ENCODE assay signal across 14 cellular contexts in the genomic region with DNA sequence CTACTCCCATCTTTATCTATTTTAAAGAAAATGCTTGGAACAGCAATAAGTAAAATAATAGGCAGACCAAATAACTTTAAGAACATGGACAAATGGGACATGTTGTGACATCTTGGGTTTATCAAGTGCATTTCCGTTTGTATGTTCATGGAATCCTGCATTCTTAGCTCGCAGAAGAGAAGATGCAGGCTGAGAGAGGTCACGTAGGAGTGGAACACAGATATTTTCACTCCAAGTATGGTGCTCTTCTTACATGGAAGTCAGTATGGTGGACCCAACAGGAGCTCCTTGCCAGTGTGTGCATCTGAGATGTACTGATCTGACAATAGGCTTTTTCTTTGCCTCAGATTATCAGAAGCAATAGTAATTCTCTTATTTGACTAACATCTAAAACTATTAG. TPM values are rescaled to one million over a fixed set of nuclear protein-coding genes. Genes with fewer than 3 reads are reported as not detected.
A peak's percentile ranks its signal among the peaks of the same experiment; 100 is the strongest.
DNase-seq lines count a peak whose midpoint lies in the region; ATAC-seq, FAIRE-seq and TF ChIP-seq lines count a peak whose summit lies in the region.
"Had no signal": no experiment of that assay in that cellular context is flagged by ENCODE, and none has a peak within 500 bp of the region (broad histone marks: within the 10 kb centered on the region; RNA-seq: fewer than 3 reads in every experiment).

No MANE protein-coding gene starts in this region.

- dilution Hi-C loops in endothelial cell of umbilical vein (cut with MboI; ENCODE audit: extremely low pct_ligation_motif_present, low sequenced_read_pairs), result no loop called here

- H3K36me3 ChIP-seq in BE2C (no peaks in the 10 kb centered on the region), GM06990 (ENCODE audit: control insufficient read depth, insufficient read depth, low read length) (peaks cover 4% of the 10 kb centered on the region), PC-3 (ENCODE audit: low read depth, low read length) (peaks cover 36% of the 10 kb centered on the region), endothelial cell of umbilical vein (ENCODE audit: control insufficient read depth in 2 of 2, extremely low read depth in 1 of 2, insufficient read depth in 2 of 2, low read length in 2 of 2) (peaks cover 0 to 9% of the 10 kb centered on the region in 2 experiments)

- TF ChIP-seq CTCF in BE2C (IDR thresholded peaks at IDR 0.05; ENCODE audit: low read depth, low read length) (no peak), GM06990 (IDR thresholded peaks at IDR 0.05; ENCODE audit: insufficient read depth, low read length, poor library complexity, severe bottlenecking) (no peak), PC-3 (conservative IDR thresholded peaks at IDR 0.05; ENCODE audit: low read depth, low read length) (no peak), endothelial cell of umbilical vein (IDR thresholded peaks at IDR 0.05; ENCODE audit: extremely low read depth in 1 of 2, insufficient read depth in 1 of 2, low read depth in 1 of 2, low read length in 2 of 2) (no peak)

- no peak for FAIRE-seq in endothelial cell of umbilical vein (lab: Jason Lieb, UNC)

- H2AFZ ChIP-seq in PC-3 (ENCODE audit: low read length) (no peak overlapping the region), endothelial cell of umbilical vein (ENCODE audit: low read depth, low read length) (peak overlapping the region; percentile 27)

- BruUV-seq in PC-3 (replicated peaks; lab: Mats Ljungman, UMichigan) (no TSS peak), endothelial cell of umbilical vein (replicated peaks; lab: Mats Ljungman, UMichigan) (TSS peak; percentile 8)

- ATAC-seq in PC-3 (no peak), HG03175 (IDR thresholded peaks at IDR 0.05; ENCODE audit: unreplicated experiment) (no peak), HG02840 (IDR thresholded peaks at IDR 0.05; ENCODE audit: low FRiP score, unreplicated experiment) (no peak), HG02759 (IDR thresholded peaks at IDR 0.05; ENCODE audit: unreplicated experiment) (no peak)
- ATAC-seq: stimulated activated naive CD8-positive, alpha-beta T cell treated with anti-CD3 and anti-CD28 coated beads, Interleukin-15, amount 100 ng/mL, for 72 hours had no signal

- no peaks in the 10 kb centered on the region for H3K9me1 ChIP-seq in endothelial cell of umbilical vein (replicated peaks; ENCODE audit: control insufficient read depth, extremely low read depth, insufficient read depth, low read length)

- no peaks in the 10 kb centered on the region for H3K27me3 ChIP-seq in BE2C
- no peaks in the 10 kb centered on the region for H3K27me3 ChIP-seq in GM06990 (replicated peaks; ENCODE audit: control insufficient read depth, insufficient read depth, low read length)
- no peaks in the 10 kb centered on the region for H3K27me3 ChIP-seq in PC-3 (ENCODE audit: low read length)
- no peaks in the 10 kb centered on the region for H3K27me3 ChIP-seq in endothelial cell of umbilical vein (ENCODE audit: control insufficient read depth in 2 of 2, insufficient read depth in 2 of 2, low read length in 2 of 2)

- H3K9me3 ChIP-seq in BE2C (no peaks in the 10 kb centered on the region), PC-3 (ENCODE audit: low read length) (no peaks in the 10 kb centered on the region), endothelial cell of umbilical vein (replicated peaks; ENCODE audit: control insufficient read depth, insufficient read depth, low read length) (no peaks in the 10 kb centered on the region)

- H3K4me2 ChIP-seq in PC-3 (ENCODE audit: low read length), result peak overlapping the region; percentile 88
- H3K4me2 ChIP-seq in endothelial cell of umbilical vein (ENCODE audit: insufficient read depth, low read length), result peak overlapping the region; percentile 79

- no peak for TF ChIP-seq POLR2A in endothelial cell of umbilical vein (IDR thresholded peaks at IDR 0.05; ENCODE audit: low read depth, low read length)

- CTCF ChIA-PET in PC-3 (lab: Charles Lee), result interaction anchor here (0.7 kb wide), 1 partner anchor 12 kb away, joined by 3 read pairs; no protein-coding TSS in a partner anchor
- CTCF ChIA-PET in endothelial cell of umbilical vein (lab: Charles Lee), result interaction anchor here (0.6 to 1.9 kb wide), 5 partner anchors 21 to 558 kb away, joined by 3 to 12 read pairs (median 3); no protein-coding TSS in a partner anchor

- peak overlapping the region; percentile 82 for H3K4me3 ChIP-seq in BE2C (ENCODE audit: low read depth, low read length)
- peak overlapping the region; percentile 92 for H3K4me3 ChIP-seq in GM06990 (replicated peaks; ENCODE audit: low read depth, low read length)
- peak overlapping the region; percentile 90 for H3K4me3 ChIP-seq in PC-3 (ENCODE audit: low read length)
- peak overlapping the region in 2 of 3 experiments; percentile 88 for H3K4me3 ChIP-seq in endothelial cell of umbilical vein (replicated peaks in 1 of 3; ENCODE audit: insufficient read depth in 1 of 3, low read depth in 1 of 3, low read length in 3 of 3)

- H4K20me1 ChIP-seq in PC-3 (ENCODE audit: low read length) (no peaks in the 10 kb centered on the region), endothelial cell of umbilical vein (replicated peaks; ENCODE audit: control insufficient read depth, extremely low read depth, insufficient read depth, low read length) (no peaks in the 10 kb centered on the region)

- peak overlapping the region; percentile 88; the same call in 1 of the 2 replicates for H3K9ac ChIP-seq in PC-3 (ENCODE audit: low read length)
- peak overlapping the region; percentile 80 for H3K9ac ChIP-seq in endothelial cell of umbilical vein (replicated peaks; ENCODE audit: extremely low read depth, insufficient read depth, low read length)

- H3K79me2 ChIP-seq in PC-3 (ENCODE audit: low read length), result peaks cover 46% of the 10 kb centered on the region
- H3K79me2 ChIP-seq in endothelial cell of umbilical vein (ENCODE audit: control insufficient read depth, insufficient read depth, low read length), result peaks cover 34% of the 10 kb centered on the region

- H3F3A ChIP-seq in PC-3 (ENCODE audit: low read length, unreplicated experiment), result peaks cover 4% of the 10 kb centered on the region

- H3K27ac ChIP-seq in PC-3 (ENCODE audit: low read length) (no peak overlapping the region), endothelial cell of umbilical vein (ENCODE audit: insufficient read depth, low read depth, low read length) (no peak overlapping the region)

- H3K9me2 ChIP-seq in PC-3 (replicated peaks; ENCODE audit: low read length), result no peaks in the 10 kb centered on the region

- no peaks in the 10 kb centered on the region for H3K4me1 ChIP-seq in BE2C
- peaks cover 42% of the 10 kb centered on the region for H3K4me1 ChIP-seq in PC-3 (ENCODE audit: insufficient read depth, low read length)
- peaks cover 22% of the 10 kb centered on the region for H3K4me1 ChIP-seq in endothelial cell of umbilical vein (ENCODE audit: control insufficient read depth, extremely low read depth, insufficient read depth, low read length)

- intact Hi-C loops in PC-3 (cut with micrococcal nuclease), result no loop called here
- intact Hi-C loops in endothelial cell of umbilical vein (cut with micrococcal nuclease), result no loop called here

- DNase-seq in BE2C (no peak), GM06990 (ENCODE audit: extremely low read depth, insufficient read length) (no peak), PC-3 (no peak), endothelial cell of umbilical vein (ENCODE audit: low read depth, low spot score) (peak; percentile 41), RPMI8226 (no peak)
- DNase-seq: endodermal cell; hypothalamus; NCI-H524 treated with DMSO at 0.1 percent for 48 hours; stimulated activated CD4-positive, alpha-beta T cell treated with anti-CD3 and anti-CD28 coated beads, Interleukin-2, amount 100 ng/mL, for 48 hours; stimulated activated naive CD8-positive, alpha-beta T cell treated with anti-CD3 and anti-CD28 coated beads, Interleukin-15, amount 100 ng/mL, for 72 hours had no signal

- POLR2A ChIA-PET in PC-3 (lab: Charles Lee; ENCODE audit: unreplicated experiment), result interaction anchor here (0.6 kb wide), 1 partner anchor 162 kb away, joined by 5 read pairs; no protein-coding TSS in a partner anchor
- POLR2A ChIA-PET in endothelial cell of umbilical vein (lab: Charles Lee), result no interaction called here

TF ChIP-seq in endothelial cell of umbilical vein, 7 proteins besides CTCF, POLR2A, EP300 and RAD21:
- TF ChIP-seq FOS (IDR thresholded peaks at IDR 0.05; ENCODE audit: borderline replicate concordance, insufficient read depth, low read length), result no peak
- TF ChIP-seq, protein P1, sequence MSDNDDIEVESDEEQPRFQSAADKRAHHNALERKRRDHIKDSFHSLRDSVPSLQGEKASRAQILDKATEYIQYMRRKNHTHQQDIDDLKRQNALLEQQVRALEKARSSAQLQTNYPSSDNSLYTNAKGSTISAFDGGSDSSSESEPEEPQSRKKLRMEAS (IDR thresholded peaks at IDR 0.05; ENCODE audit: insufficient read depth, insufficient read length), result no peak

RNA-seq across cellular contexts. Expression of a gene that starts 1.7 kb away (rescaled TPM):
- 0.40 TPM for polyA plus RNA-seq in BE2C (2012; ENCODE audit: insufficient read depth, insufficient read length, low read depth)
- 11.9 and 12.3 TPM in 2 replicates for total RNA-seq in PC-3 (2014; rRNA removed)
- 16.5 and 19.1 TPM in 2 replicates for total RNA-seq in endothelial cell of umbilical vein
- 6.0 and 6.5 TPM in 2 replicates for polyA plus RNA-seq in endothelial cell of umbilical vein
- 8.1 and 10.4 TPM in 2 replicates for polyA plus RNA-seq in endothelial cell of umbilical vein (2011; cell fraction: cytosol; rRNA removed)
- 22.6 and 26.5 TPM in 2 replicates for polyA plus RNA-seq in endothelial cell of umbilical vein (2011; cell fraction: nucleus; rRNA removed)
- 4.7 and 8.5 TPM in 2 replicates for polyA plus RNA-seq in endothelial cell of umbilical vein (2012)
- 7.0 and 7.6 TPM in 2 replicates for polyA minus RNA-seq in endothelial cell of umbilical vein
- polyA minus RNA-seq in endothelial cell of umbilical vein (2011; cell fraction: cytosol; rRNA and poly(A)+ RNA removed), result 2.9 TPM
- 13.5 and 15.1 TPM in 2 replicates for polyA minus RNA-seq in endothelial cell of umbilical vein (2011; cell fraction: nucleus; rRNA and poly(A)+ RNA removed)

RNA-seq across cellular contexts. Expression of a gene that starts 37.3 kb away (rescaled TPM):
- not detected for polyA plus RNA-seq in BE2C (2012; ENCODE audit: insufficient read depth, insufficient read length, low read depth)
- total RNA-seq in PC-3 (2014; rRNA removed) (not detected in 2 replicates), endothelial cell of umbilical vein (not detected in 2 replicates)
- not detected in 2 replicates for polyA plus RNA-seq in endothelial cell of umbilical vein
- not detected in 2 replicates for polyA plus RNA-seq in endothelial cell of umbilical vein (2011; cell fraction: cytosol; rRNA removed)
- not detected in 2 replicates for polyA plus RNA-seq in endothelial cell of umbilical vein (2011; cell fraction: nucleus; rRNA removed)
- polyA plus RNA-seq in endothelial cell of umbilical vein (2012), result not detected in 2 replicates
- not detected in 2 replicates for polyA minus RNA-seq in endothelial cell of umbilical vein
- polyA minus RNA-seq in endothelial cell of umbilical vein (2011; cell fraction: cytosol; rRNA and poly(A)+ RNA removed), result not detected
- not detected in 2 replicates for polyA minus RNA-seq in endothelial cell of umbilical vein (2011; cell fraction: nucleus; rRNA and poly(A)+ RNA removed)
- total RNA-seq: endodermal cell, pulmonary artery endothelial cell had no signal
